In genomic region chr4:6474053-6474568, GRCh38 we compare ENCODE assay signal across 10 cellular contexts. TPM values are rescaled to one million over a fixed set of nuclear protein-coding genes. Genes with fewer than 3 reads are reported as not detected.
DNase-seq lines count a peak whose midpoint lies in the region; ATAC-seq, FAIRE-seq and TF ChIP-seq lines count a peak whose summit lies in the region.
"Had no signal": no experiment of that assay in that cellular context is flagged by ENCODE, and none has a peak within 500 bp of the region (broad histone marks: within the 10 kb centered on the region; RNA-seq: fewer than 3 reads in every experiment).

No MANE protein-coding gene starts in this region.

- TF ChIP-seq CTCF in D721Med (IDR thresholded peaks at IDR 0.05; ENCODE audit: insufficient read depth, missing control alignments) (peak; percentile 31), brain microvascular endothelial cell (IDR thresholded peaks at IDR 0.05; ENCODE audit: low read depth, low read length, missing control alignments) (peak; percentile 43)

- H3K36me3 ChIP-seq in brain microvascular endothelial cell (replicated peaks) (no peaks in the 10 kb centered on the region), mesendoderm (ENCODE audit: control insufficient read depth, insufficient read depth, low read length) (no peaks in the 10 kb centered on the region)

- H3K4me1 ChIP-seq in mesendoderm (ENCODE audit: control insufficient read depth, low read depth, low read length) = peaks cover 2% of the 10 kb centered on the region

- in situ Hi-C loops in brain microvascular endothelial cell (cut with HindIII; ENCODE audit: low pct_ligation_motif_present, low sequenced_read_pairs) = no loop called here

- no peak overlapping the region for H3K4ac ChIP-seq in mesendoderm (ENCODE audit: low read depth, low read length)

- FAIRE-seq in D721Med (lab: Jason Lieb, UNC) = no peak

- H2BK5ac ChIP-seq in mesendoderm (ENCODE audit: low read length) = peak overlapping the region; percentile 59

- H3K27me3 ChIP-seq in brain microvascular endothelial cell (replicated peaks) (peaks cover 38% of the 10 kb centered on the region), mesendoderm (ENCODE audit: insufficient read depth, low read length, poor library complexity) (peaks cover 3% of the 10 kb centered on the region)

- H3K27ac ChIP-seq in brain microvascular endothelial cell (no peak overlapping the region), mesendoderm (ENCODE audit: low read depth, low read length) (peak overlapping the region; percentile 40)

- H4K5ac ChIP-seq in mesendoderm (ENCODE audit: low read length) = no peak overlapping the region

- no peak overlapping the region for H2AK5ac ChIP-seq in mesendoderm (ENCODE audit: low read length)

- H2BK15ac ChIP-seq in mesendoderm (replicated peaks; ENCODE audit: low read depth) = no peak overlapping the region

- H3K9ac ChIP-seq in mesendoderm (ENCODE audit: low read length) = no peak overlapping the region

- no peak overlapping the region for H3K4me2 ChIP-seq in mesendoderm (ENCODE audit: low read length)

- DNase-seq in D721Med (ENCODE audit: insufficient read length, low spot score) (no peak), HEK293T (ENCODE audit: extremely low spot score) (peak; percentile 59), brain microvascular endothelial cell (no peak), mesendoderm (peak; percentile 69), NCI-H1105 (lab: John Stamatoyannopoulos, UW) (no peak), mucosa of gallbladder (ENCODE audit: low spot score) (no peak)
- DNase-seq: activated B cell treated with CpG ODN at 0.5 μM for 24 hours, NCI-H524 treated with DMSO at 0.1 percent for 48 hours had no signal

- peak overlapping the region; percentile 44 for H3K18ac ChIP-seq in mesendoderm (ENCODE audit: low read length)

- peak overlapping the region; percentile 74 for H3K23ac ChIP-seq in mesendoderm (ENCODE audit: low read length)

- peak overlapping the region; percentile 89 for H3K56ac ChIP-seq in mesendoderm (ENCODE audit: low read length)

- POLR2A ChIA-PET in HEK293T (lab: Yijun Ruan, JAX) = no interaction called here

- peaks cover 4% of the 10 kb centered on the region for H3K79me1 ChIP-seq in mesendoderm (ENCODE audit: low read length)

- H3K79me2 ChIP-seq in mesendoderm (ENCODE audit: control insufficient read depth, insufficient read depth, low read length) = peaks cover 9% of the 10 kb centered on the region

- WGBS in mesendoderm (ENCODE audit: extremely low coverage, insufficient coverage, low lambda C conversion rate) = no CpG with 5 or more reads among the region's 5 CpGs

- H4K8ac ChIP-seq in mesendoderm (ENCODE audit: low read depth, low read length) = no peak overlapping the region

- CTCF ChIA-PET in HEK293T (lab: Yijun Ruan, JAX) = interaction anchor here (0.6 to 1.4 kb wide), 8 partner anchors 11 to 465 kb away, joined by 3 to 6 read pairs (median 4); no protein-coding TSS in a partner anchor

- no peak overlapping the region for H2BK120ac ChIP-seq in mesendoderm (ENCODE audit: low read depth, low read length)

- no peak overlapping the region for H3K4me3 ChIP-seq in brain microvascular endothelial cell (ENCODE audit: low read depth, low read length)
- no peak overlapping the region for H3K4me3 ChIP-seq in mesendoderm (ENCODE audit: low read length)

- no peak for ATAC-seq in GM21717 (IDR thresholded peaks at IDR 0.05; ENCODE audit: unreplicated experiment)
- no peak for ATAC-seq in GM18861 (IDR thresholded peaks at IDR 0.05; ENCODE audit: unreplicated experiment)

TF ChIP-seq in HEK293T, 16 proteins besides CTCF, POLR2A, EP300 and RAD21:
- TF ChIP-seq BHLHE40 (IDR thresholded peaks at IDR 0.05; ENCODE audit: borderline replicate concordance) (no peak), PKNOX1 (IDR thresholded peaks at IDR 0.05) (no peak), SP1 (IDR thresholded peaks at IDR 0.05) (no peak), FOXM1 (IDR thresholded peaks at IDR 0.05; ENCODE audit: borderline replicate concordance) (no peak), SUZ12 (IDR thresholded peaks at IDR 0.05) (no peak), ZNF384 (IDR thresholded peaks at IDR 0.05) (no peak), NFRKB (IDR thresholded peaks at IDR 0.05) (no peak), CTBP1 (IDR thresholded peaks at IDR 0.05; ENCODE audit: borderline replicate concordance) (no peak), HDGF (IDR thresholded peaks at IDR 0.05; ENCODE audit: borderline replicate concordance) (no peak), ELF4 (IDR thresholded peaks at IDR 0.05) (no peak), FOXK2 (IDR thresholded peaks at IDR 0.05) (no peak)

RNA-seq across cellular contexts. Expression of gene PPP2R2C, which starts 1.7 kb away (rescaled TPM):
- polyA plus RNA-seq in mesendoderm (2013, experiment 1 of 2) = 48.5 TPM
- 52.5 TPM for polyA plus RNA-seq in mesendoderm (2013, experiment 2 of 2)
- 0.49 TPM for total RNA-seq in mucosa of gallbladder
- total RNA-seq: activated B cell treated with CpG ODN at 0.5 μM for 24 hours had no signal

Comparison
In these comparisons a context has a peak if more than half of its experiments do, and no peak if none do; other contexts are left out.
1. DNase-seq: peak in HEK293T (single experiment) and mesendoderm (single experiment); none in D721Med (single experiment), brain microvascular endothelial cell (single experiment), NCI-H1105 (single experiment) and mucosa of gallbladder (single experiment).